ENCODE assay signal across 8 cellular contexts in genomic region chr7:129952164-129952652, GRCh38. TPM values are rescaled to one million over a fixed set of nuclear protein-coding genes. Genes with fewer than 3 reads are reported as not detected.
DNase-seq lines count a peak whose midpoint lies in the region; ATAC-seq, FAIRE-seq and TF ChIP-seq lines count a peak whose summit lies in the region.

No MANE protein-coding gene starts in this region.

- H3K27me3 ChIP-seq in SK-N-SH (ENCODE audit: insufficient read depth) (no peaks in the 10 kb centered on the region), bronchial epithelial cell (ENCODE audit: control insufficient read depth, insufficient read depth, low read length) (no peaks in the 10 kb centered on the region)

- intact Hi-C loops in kidney (cut with DNase I) = no loop called here

- H3K4me2 ChIP-seq in SK-N-SH = peak overlapping the region; percentile 83

- DNase-seq in AG10803 (ENCODE audit: low read depth) (peak; percentile 21), SK-N-SH (no peak), bronchial epithelial cell (ENCODE audit: low read depth) (peak; percentile 18), kidney (peak; percentile 82), HEK293T (ENCODE audit: extremely low spot score) (no peak)
- DNase-seq in stimulated activated CD4-positive, alpha-beta T cell treated with anti-CD3 and anti-CD28 coated beads, Interleukin-1b, Interleukin-23, amount 100 ng/mL, for 48 hours = peak; percentile 22

- H4K20me1 ChIP-seq in SK-N-SH (ENCODE audit: insufficient read depth) = peaks cover 16% of the 10 kb centered on the region

- H3K9me2 ChIP-seq in SK-N-SH = no peaks in the 10 kb centered on the region

- H3K4me3 ChIP-seq in AG10803 (ENCODE audit: low read length) (peak overlapping the region; percentile 92), SK-N-SH (ENCODE audit: low read depth in 2 of 2, low read length in 1 of 2) (peak overlapping the region; percentile 78 to 86), bronchial epithelial cell (ENCODE audit: low read depth, low read length) (peak overlapping the region; percentile 90), kidney (ENCODE audit: low read length in 2 of 2) (peak overlapping the region; percentile 88 to 91)

- no peak for TF ChIP-seq EP300 in SK-N-SH (IDR thresholded peaks at IDR 0.05; ENCODE audit: borderline replicate concordance in 1 of 2, low read depth in 1 of 2, low read length in 1 of 2)

- H3K9ac ChIP-seq in SK-N-SH (peak overlapping the region; percentile 83), kidney (ENCODE audit: low read length in 2 of 2) (peak overlapping the region; percentile 72 to 99)

- H3K36me3 ChIP-seq in SK-N-SH (replicated peaks in 1 of 2; ENCODE audit: control insufficient read depth in 1 of 2, insufficient read depth in 2 of 2, low read length in 1 of 2) (peaks cover 0 to 8% of the 10 kb centered on the region in 2 experiments), bronchial epithelial cell (ENCODE audit: control insufficient read depth, insufficient read depth, low read length) (no peaks in the 10 kb centered on the region), kidney (ENCODE audit: control insufficient read depth in 1 of 2, insufficient read depth in 2 of 2, low read length in 2 of 2) (no peaks in the 10 kb centered on the region)

- POLR2A ChIA-PET in SK-N-SH (lab: Yijun Ruan, JAX) (interaction anchor here (1.2 kb wide), 2 partner anchors 100 to 205 kb away, joined by 3 to 5 read pairs; no protein-coding TSS in a partner anchor), HEK293T (lab: Yijun Ruan, JAX) (no interaction called here)

- peak; percentile 23 for ATAC-seq in GM18867 (IDR thresholded peaks at IDR 0.05; ENCODE audit: unreplicated experiment)
- peak; percentile 13 for ATAC-seq in HG03097 (IDR thresholded peaks at IDR 0.05; ENCODE audit: low FRiP score, unreplicated experiment)

- no peak for FAIRE-seq in bronchial epithelial cell (lab: Jason Lieb, UNC)
- no peak for FAIRE-seq in kidney (lab: Jason Lieb, UNC)

- H2AFZ ChIP-seq in SK-N-SH (ENCODE audit: low read depth) = no peak overlapping the region

- H3K9me3 ChIP-seq in SK-N-SH = no peaks in the 10 kb centered on the region
- no peaks in the 10 kb centered on the region for H3K9me3 ChIP-seq in kidney (ENCODE audit: control insufficient read depth in 1 of 2, low read length in 2 of 2)

- H3K4me1 ChIP-seq in SK-N-SH (ENCODE audit: control insufficient read depth in 1 of 2, insufficient read depth in 2 of 2, low read depth in 1 of 2, low read length in 1 of 2) (peaks cover 14% of the 10 kb centered on the region in 2 experiments), kidney (ENCODE audit: control insufficient read depth in 1 of 2, insufficient read depth in 1 of 2, low read depth in 1 of 2, low read length in 2 of 2) (peaks cover 16 to 25% of the 10 kb centered on the region in 2 donors)

- peaks cover 56% of the 10 kb centered on the region for H3K79me2 ChIP-seq in SK-N-SH (ENCODE audit: insufficient read depth)

- H3K27ac ChIP-seq in SK-N-SH (ENCODE audit: low read depth in 2 of 2, low read length in 1 of 2) = peak overlapping the region; percentile 90 to 97
- H3K27ac ChIP-seq in kidney (ENCODE audit: low read depth in 2 of 2, low read length in 2 of 2) = peak overlapping the region; percentile 90 to 98

- TF ChIP-seq CTCF in AG10803 (conservative IDR thresholded peaks at IDR 0.05; ENCODE audit: low read length) = no peak
- TF ChIP-seq CTCF in SK-N-SH (IDR thresholded peaks at IDR 0.05) = no peak; the same call in 1 of the 2 replicates
- TF ChIP-seq CTCF in bronchial epithelial cell (IDR thresholded peaks at IDR 0.05; ENCODE audit: insufficient read depth, low read length, severe bottlenecking) = peak; percentile 38
- TF ChIP-seq CTCF in kidney (IDR thresholded peaks at IDR 0.05; ENCODE audit: borderline replicate concordance, extremely low read depth, insufficient read depth) = no peak

- peaks cover 46% of the 10 kb centered on the region for H3F3A ChIP-seq in SK-N-SH (replicated peaks; ENCODE audit: insufficient read depth)

- 2% methylated on average over 35 of the region's 40 CpGs for WGBS in SK-N-SH (ENCODE audit: low lambda C conversion rate)

- TF ChIP-seq RAD21 in SK-N-SH (IDR thresholded peaks at IDR 0.05; ENCODE audit: low read length) = peak; percentile 25

- CTCF ChIA-PET in SK-N-SH (lab: Yijun Ruan, JAX) = interaction anchor here (0.7 to 5.8 kb wide), 16 partner anchors 9 to 482 kb away, joined by 3 to 35 read pairs (median 3); no protein-coding TSS in a partner anchor
- CTCF ChIA-PET in HEK293T (lab: Yijun Ruan, JAX) = no interaction called here

TF ChIP-seq in SK-N-SH, 30 proteins besides CTCF, POLR2A, EP300 and RAD21:
- no peak for TF ChIP-seq POLR2AphosphoS5 (IDR thresholded peaks at IDR 0.05; ENCODE audit: low read depth, low read length)
- TF ChIP-seq TAF1 (IDR thresholded peaks at IDR 0.05; ENCODE audit: borderline replicate concordance, low read depth, low read length) = 0 out of 2 replicates have a peak, but pooled peaks have one; percentile 10
- peak; percentile 47 for TF ChIP-seq MAX (IDR thresholded peaks at IDR 0.05; ENCODE audit: low read depth)
- no peak for TF ChIP-seq NFIC (IDR thresholded peaks at IDR 0.05; ENCODE audit: borderline replicate concordance)
- peak; percentile 25 for TF ChIP-seq SMC3 (IDR thresholded peaks at IDR 0.05; ENCODE audit: low read depth, low read length)
- peak; percentile 74; the same call in 1 of the 2 replicates for TF ChIP-seq SIN3A (IDR thresholded peaks at IDR 0.05; ENCODE audit: borderline replicate concordance, low read depth, low read length)
- TF ChIP-seq RCOR1 (IDR thresholded peaks at IDR 0.05; ENCODE audit: low read length) = no peak

TF ChIP-seq in HEK293T, 16 proteins besides CTCF, POLR2A, EP300 and RAD21:
- TF ChIP-seq PKNOX1 (IDR thresholded peaks at IDR 0.05) = no peak
- TF ChIP-seq L3MBTL2 (conservative IDR thresholded peaks at IDR 0.05) = no peak
- TF ChIP-seq HDGF (IDR thresholded peaks at IDR 0.05; ENCODE audit: borderline replicate concordance) = no peak
- TF ChIP-seq NFRKB (IDR thresholded peaks at IDR 0.05) = no peak
- no peak for TF ChIP-seq TARDBP (IDR thresholded peaks at IDR 0.05)
- TF ChIP-seq FOXK2 (IDR thresholded peaks at IDR 0.05) = no peak
- TF ChIP-seq BHLHE40 (IDR thresholded peaks at IDR 0.05; ENCODE audit: borderline replicate concordance) = no peak
- no peak for TF ChIP-seq ZNF384 (IDR thresholded peaks at IDR 0.05)
- no peak for TF ChIP-seq LEF1 (IDR thresholded peaks at IDR 0.05; ENCODE audit: borderline replicate concordance)
- TF ChIP-seq ELF4 (IDR thresholded peaks at IDR 0.05) = no peak
- TF ChIP-seq SP1 (IDR thresholded peaks at IDR 0.05) = no peak
- no peak for TF ChIP-seq ARNT (IDR thresholded peaks at IDR 0.05)
- no peak for TF ChIP-seq CTBP1 (IDR thresholded peaks at IDR 0.05; ENCODE audit: borderline replicate concordance)
- no peak for TF ChIP-seq FOXA1 (IDR thresholded peaks at IDR 0.05)
- TF ChIP-seq FOXM1 (IDR thresholded peaks at IDR 0.05; ENCODE audit: borderline replicate concordance) = no peak
- no peak for TF ChIP-seq SUZ12 (IDR thresholded peaks at IDR 0.05)

RNA-seq across cellular contexts. Expression of gene UBE2H, which starts 0.6 kb away (rescaled TPM):
- polyA plus RNA-seq in SK-N-SH (2012; rRNA removed) (129 and 162 TPM in 2 replicates), kidney (ENCODE audit: insufficient read depth, low read depth, low replicate concordance) (40.6 TPM)
- 170 and 186 TPM in 2 replicates for polyA plus RNA-seq in SK-N-SH (2012; cell fraction: cytosol; rRNA removed)
- polyA plus RNA-seq in SK-N-SH (2012; cell fraction: nucleus; rRNA removed) = 118 and 177 TPM in 2 replicates
- total RNA-seq in bronchial epithelial cell (50.0 and 84.2 TPM in 2 replicates), kidney (107 TPM)

Comparison
In these comparisons a context has a peak if more than half of its experiments do, and no peak if none do; other contexts are left out.
1. DNase-seq: peak in AG10803 (single experiment), bronchial epithelial cell (single experiment), kidney (single experiment) and stimulated activated CD4-positive, alpha-beta T cell treated with anti-CD3 and anti-CD28 coated beads, Interleukin-1b, Interleukin-23, amount 100 ng/mL, for 48 hours (single experiment); none in SK-N-SH (single experiment) and HEK293T (single experiment).
2. Peak in every context shown above with its lines, with median percentiles within 50 percentile points of each other: H3K4me3 ChIP-seq.